Comparison of ENCODE assay signal across 8 cellular contexts in genomic region chr10:38010150-38010903, GRCh38. TPM values are rescaled to one million over a fixed set of nuclear protein-coding genes. Genes with fewer than 3 reads are reported as not detected.
DNase-seq lines count a peak whose midpoint lies in the region; ATAC-seq and TF ChIP-seq lines count a peak whose summit lies in the region.

TSS of gene ZNF33A (plus strand) at chr10:38010675. CDS start at chr10:38012342, 1,667 bp downstream.

- H3K79me2 ChIP-seq in Loucy (ENCODE audit: insufficient read depth, low read length), result peaks cover 41% of the 10 kb centered on the region

- H3K27me3 ChIP-seq in H7 (ENCODE audit: control insufficient read depth, insufficient read depth, low read length), result no peaks in the 10 kb centered on the region; the same call in 1 of the 2 replicates
- H3K27me3 ChIP-seq in Loucy (ENCODE audit: insufficient read depth, low read length, poor library complexity, severe bottlenecking), result no peaks in the 10 kb centered on the region

- H3K27me3 Mint-ChIP-seq in nephron (ENCODE audit: low read depth), result peaks cover 3% of the 10 kb centered on the region

- no peaks in the 10 kb centered on the region for H3K9me3 Mint-ChIP-seq in nephron

- H3K36me3 Mint-ChIP-seq in nephron (ENCODE audit: low read depth), result peaks cover 26% of the 10 kb centered on the region

- H3K4me1 ChIP-seq in Loucy (ENCODE audit: insufficient read depth, low read length, poor library complexity, severe bottlenecking), result peaks cover 22% of the 10 kb centered on the region

- H3K4me2 ChIP-seq in Loucy (ENCODE audit: low read depth, low read length, poor library complexity, severe bottlenecking), result peak within 1 kb of the TSS; percentile 85

- DNase-seq in ELR (ENCODE audit: low read depth) (peak; percentile 82), H7 (peak; percentile 83), SHP77 (lab: John Stamatoyannopoulos, UW) (peak; percentile 92 to 93), fibroblast of the aortic adventitia (ENCODE audit: low read depth) (peak; percentile 93)
- peak; percentile 86 for DNase-seq in activated effector memory CD4-positive, alpha-beta T cell treated with Interleukin-2 at 50 U/mL for 16 hours
- peak; percentile 90 for DNase-seq in stimulated activated naive CD8-positive, alpha-beta T cell treated with anti-CD3 and anti-CD28 coated beads, Interleukin-15, Interleukin-2, amounts not matched to agents 100 U/mL and 50 U/mL, for 24 hours

- no peaks in the 10 kb centered on the region for H3F3A ChIP-seq in Loucy (ENCODE audit: low read depth)

- peak within 1 kb of the TSS; percentile 96 to 100 (median 98) for H3K27ac Mint-ChIP-seq in nephron

- peaks cover 16% of the 10 kb centered on the region for H4K20me1 ChIP-seq in Loucy (ENCODE audit: insufficient read depth, low read length, poor library complexity, severe bottlenecking)

- no peaks in the 10 kb centered on the region for H3K9me2 ChIP-seq in Loucy (replicated peaks; ENCODE audit: low read depth, low read length)

- peak within 1 kb of the TSS; percentile 97 for H2AFZ ChIP-seq in Loucy (ENCODE audit: low read length)

- peaks cover 20% of the 10 kb centered on the region for H3K4me1 Mint-ChIP-seq in nephron

- peak within 1 kb of the TSS; percentile 87 for H3K9ac ChIP-seq in Loucy (ENCODE audit: low read depth, low read length, poor library complexity, severe bottlenecking)

- H3K4me3 Mint-ChIP-seq in nephron, result peak within 1 kb of the TSS; percentile 88 to 93 (median 89)

- ATAC-seq in stimulated activated naive CD8-positive, alpha-beta T cell treated with anti-CD3 and anti-CD28 coated beads, Interleukin-15, Interleukin-2, amounts not matched to agents 100 U/mL and 50 U/mL, for 24 hours, result peak; percentile 91

- TF ChIP-seq CTCF in Loucy (conservative IDR thresholded peaks at IDR 0.05; ENCODE audit: low read length), result no peak
- no peak for TF ChIP-seq CTCF in fibroblast of the aortic adventitia (IDR thresholded peaks at IDR 0.05; ENCODE audit: insufficient read depth, low read length)
- TF ChIP-seq CTCF in nephron (IDR thresholded peaks at IDR 0.05; ENCODE audit: unreplicated experiment in 3 of 3), result no peak

- H3K4me3 ChIP-seq in H7 (ENCODE audit: insufficient read depth, low read depth, low read length), result peak within 1 kb of the TSS; percentile 63
- H3K4me3 ChIP-seq in Loucy (ENCODE audit: low read length, poor library complexity, severe bottlenecking), result peak within 1 kb of the TSS; percentile 90
- H3K4me3 ChIP-seq in fibroblast of the aortic adventitia (ENCODE audit: low read depth, low read length), result peak within 1 kb of the TSS; percentile 81

- H3K36me3 ChIP-seq in H7 (replicated peaks; ENCODE audit: control insufficient read depth, insufficient read depth, low read length) (no peaks in the 10 kb centered on the region), Loucy (ENCODE audit: insufficient read depth, low read length) (peaks cover 6% of the 10 kb centered on the region; the same call in 1 of the 2 replicates)

- no peaks in the 10 kb centered on the region for H3K9me3 ChIP-seq in Loucy (ENCODE audit: insufficient read depth, low read depth, low read length)

RNA-seq across cellular contexts. Expression of gene ZNF33A, which starts in this region (rescaled TPM):
- total RNA-seq in H7 (2014; rRNA removed; shearing (Covaris generic)), result 9.8 and 18.0 TPM in 2 replicates
- 19.3 and 21.4 TPM in 2 replicates for total RNA-seq in fibroblast of the aortic adventitia (ENCODE audit: low replicate concordance)

Comparison
In these comparisons a context has a peak if more than half of its experiments do, and no peak if none do; other contexts are left out.
1. Peak in every context shown above with its lines: DNase-seq, ATAC-seq and H3K4me3 ChIP-seq.